Comparison of ENCODE assay signal across 9 cellular contexts in genomic region chr21:14686466-14687276, GRCh38.
DNase-seq lines count a peak whose midpoint lies in the region; ATAC-seq and TF ChIP-seq lines count a peak whose summit lies in the region.
"Had no signal": no experiment of that assay in that cellular context is flagged by ENCODE, and none has a peak within 500 bp of the region (broad histone marks: within the 10 kb centered on the region; RNA-seq: fewer than 3 reads in every experiment).

No MANE protein-coding gene starts in this region.

- H3K27ac ChIP-seq in upper lobe of left lung, result peak overlapping the region in 2 of 4 donors; percentile 60 to 67
- H3K27ac ChIP-seq: A549 had no signal

- no peaks in the 10 kb centered on the region for H3K36me3 ChIP-seq in upper lobe of left lung

- ATAC-seq in activated CD4-positive, CD25-positive, alpha-beta regulatory T cell treated with anti-CD3 and anti-CD28 coated beads, Interleukin-2, amount 50 U/mL, for 24 hours, result peak; percentile 28 to 45
- ATAC-seq in HG02798 (IDR thresholded peaks at IDR 0.05; ENCODE audit: poor library complexity, unreplicated experiment), result peak; percentile 62
- no peak for ATAC-seq in upper lobe of left lung (ENCODE audit: low FRiP score in 2 of 2)
- ATAC-seq: A549 had no signal

- TF ChIP-seq POLR2A in upper lobe of left lung (IDR thresholded peaks at IDR 0.05), result no peak

- no peak for DNase-seq in activated CD4-positive, CD25-positive, alpha-beta regulatory T cell treated with anti-CD3 and anti-CD28 coated beads, Interleukin-2, amount 50 U/mL, for 72 hours
- peak; percentile 7 to 74 for DNase-seq in NOMO-1 (lab: John Stamatoyannopoulos, UW; ENCODE audit: unreplicated experiment in 2 of 2)
- DNase-seq in pons (ENCODE audit: low spot score), result peak; percentile 58
- no peak for DNase-seq in HT-29 (ENCODE audit: low spot score)
- DNase-seq in COR-L47 (lab: John Stamatoyannopoulos, UW), result no peak
- DNase-seq in upper lobe of left lung, result no peak

- H3K4me1 ChIP-seq in upper lobe of left lung, result peaks cover 0 to 7% (median 2%) of the 10 kb centered on the region in 4 donors
- H3K4me1 ChIP-seq: A549 had no signal

- no peaks in the 10 kb centered on the region for H3K27me3 ChIP-seq in upper lobe of left lung

- TF ChIP-seq CTCF in upper lobe of left lung (IDR thresholded peaks at IDR 0.05), result no peak

- H3K9me3 ChIP-seq in upper lobe of left lung, result no peaks in the 10 kb centered on the region
- H3K9me3 ChIP-seq: A549 had no signal

- no peak for TF ChIP-seq EP300 in upper lobe of left lung (IDR thresholded peaks at IDR 0.05)

- 59 to 66% methylated on average over 8 of the region's 8 CpGs for WGBS in upper lobe of left lung, 2 donors

- no peak overlapping the region for H3K4me3 ChIP-seq in upper lobe of left lung
- H3K4me3 ChIP-seq: A549 had no signal

Comparison
In these comparisons a context has a peak if more than half of its experiments do, and no peak if none do; other contexts are left out.
1. ATAC-seq: peak in activated CD4-positive, CD25-positive, alpha-beta regulatory T cell treated with anti-CD3 and anti-CD28 coated beads, Interleukin-2, amount 50 U/mL, for 24 hours (2 of 2) and HG02798 (single experiment); none in upper lobe of left lung (0 of 2).
2. DNase-seq: peak in NOMO-1 (2 of 2) and pons (single experiment); none in activated CD4-positive, CD25-positive, alpha-beta regulatory T cell treated with anti-CD3 and anti-CD28 coated beads, Interleukin-2, amount 50 U/mL, for 72 hours (single experiment), HT-29 (single experiment), COR-L47 (single experiment) and upper lobe of left lung (0 of 2).